ENCODE assay signal across 16 cellular contexts in genomic region chr14:101009531-101009930, GRCh38.
"Had no signal": no experiment of that assay in that cellular context is flagged by ENCODE, and none has a peak within 500 bp of the region (broad histone marks: within the 10 kb centered on the region; RNA-seq: fewer than 3 reads in every experiment).

No MANE protein-coding gene starts in this region.

- H3K27ac Mint-ChIP-seq: activated naive CD8-positive, alpha-beta T cell; activated T-cell treated with anti-CD3 and anti-CD28 coated beads, Interleukin-2, amount 50 U/mL, for 72 hours; effector memory CD8-positive, alpha-beta T cell; stimulated activated naive CD8-positive, alpha-beta T cell treated with anti-CD3 and anti-CD28 coated beads, Interleukin-15, Interleukin-2, amounts not matched to agents 100 ng/mL and 50 ng/mL, for 24 hours; T-helper 1 cell treated with Interleukin-12 subunit alpha and Interleukin-12 subunit beta and Interleukin-4 antibody, amounts not matched to agents 30 μg/mL and 1 μg/mL, for 36 hours had no signal

- H3K27me3 ChIP-seq: transverse colon, vagina had no signal

- H3K4me3 ChIP-seq: transverse colon, vagina had no signal

- H3K9me3 Mint-ChIP-seq: T-helper 1 cell treated with Interleukin-12 subunit alpha and Interleukin-12 subunit beta and Interleukin-4 antibody, amounts not matched to agents 30 μg/mL and 1 μg/mL, for 36 hours had no signal

- H3K36me3 Mint-ChIP-seq: activated naive CD8-positive, alpha-beta T cell had no signal

- H3K36me3 ChIP-seq: transverse colon, vagina had no signal

- H3K4me1 ChIP-seq: transverse colon had no signal

- H3K4me3 Mint-ChIP-seq: activated naive CD8-positive, alpha-beta T cell; activated T-cell treated with anti-CD3 and anti-CD28 coated beads, Interleukin-2, amount 50 U/mL, for 72 hours; effector memory CD8-positive, alpha-beta T cell; stimulated activated naive CD8-positive, alpha-beta T cell treated with anti-CD3 and anti-CD28 coated beads, Interleukin-15, Interleukin-2, amounts not matched to agents 100 ng/mL and 50 ng/mL, for 24 hours; T-helper 1 cell treated with Interleukin-12 subunit alpha and Interleukin-12 subunit beta and Interleukin-4 antibody, amounts not matched to agents 30 μg/mL and 1 μg/mL, for 36 hours had no signal

- H3K9me3 ChIP-seq: vagina had no signal

- DNase-seq: activated CD8-positive, alpha-beta memory T cell treated with anti-CD3 and anti-CD28 coated beads for 24 hours; activated CD8-positive, alpha-beta memory T cell treated with anti-CD3 and anti-CD28 coated beads, Interleukin-2, amount 50 U/mL, for 48 hours; activated gamma-delta T cell treated with Interleukin-2 at 50 U/mL for 16 hours; activated T-cell treated with anti-CD3 and anti-CD28 coated beads, Interleukin-2, amount 50 U/mL, for 72 hours; dermis blood vessel endothelial cell; effector memory CD8-positive, alpha-beta T cell; foreskin fibroblast; midbrain; transverse colon had no signal

- H3K27ac ChIP-seq: epithelial cell of prostate, transverse colon, vagina had no signal

- ATAC-seq: activated CD4-positive, CD25-positive, alpha-beta regulatory T cell treated with anti-CD3 and anti-CD28 coated beads, Interleukin-2, amount 50 U/mL, for 24 hours; activated T-cell treated with anti-CD3 and anti-CD28 coated beads, Interleukin-2, amount 50 U/mL, for 72 hours; effector memory CD8-positive, alpha-beta T cell; left lobe of liver had no signal
